Comparison of ENCODE assay signal across 8 cellular contexts in genomic region chr1:85464497-85465098, GRCh38.
DNase-seq lines count a peak whose midpoint lies in the region; ATAC-seq and TF ChIP-seq lines count a peak whose summit lies in the region.

No MANE protein-coding gene starts in this region.

- no peaks in the 10 kb centered on the region for H3K36me3 ChIP-seq in OCI-LY3 (replicated peaks; ENCODE audit: low read depth, low read length)

- peak; percentile 12 for DNase-seq in GM19238 (ENCODE audit: insufficient read length, low spot score)
- peak; percentile 78 for DNase-seq in astrocyte of the spinal cord (ENCODE audit: low read depth, low spot score)
- peak in 45 of 51 donors; percentile 13 to 82 (median 50) for DNase-seq in hypothalamus (lab: John Stamatoyannopoulos, UW)
- peak; percentile 7 for DNase-seq in putamen (ENCODE audit: low spot score)
- no peak for DNase-seq in OCI-M1 (lab: John Stamatoyannopoulos, UW)

- in situ Hi-C loops in astrocyte of the spinal cord (cut with HindIII; ENCODE audit: low sequenced_read_pairs): no loop called here

- TF ChIP-seq CTCF in C4-2B (conservative IDR thresholded peaks at IDR 0.05): no peak
- TF ChIP-seq CTCF in OCI-LY3 (IDR thresholded peaks at IDR 0.05; ENCODE audit: low read depth, low read length): no peak
- TF ChIP-seq CTCF in astrocyte of the spinal cord (IDR thresholded peaks at IDR 0.05; ENCODE audit: low read depth, low read length): no peak

- 0 out of 2 replicates have a peak, but pooled peaks cover 2% of the 10 kb centered on the region for H3K27me3 ChIP-seq in OCI-LY3 (ENCODE audit: low read depth, low read length)

- H4K20me1 ChIP-seq in OCI-LY3 (ENCODE audit: insufficient read depth, low read length): no peaks in the 10 kb centered on the region

- H2AFZ ChIP-seq in OCI-LY3 (ENCODE audit: low read depth, low read length): peak overlapping the region; percentile 97

- peaks cover 5% of the 10 kb centered on the region; the same call in 1 of the 2 replicates for H3K4me1 ChIP-seq in OCI-LY3 (ENCODE audit: low read length)

- peak; percentile 47 for ATAC-seq in HG03460 (IDR thresholded peaks at IDR 0.05; ENCODE audit: unreplicated experiment)

- peaks cover 3% of the 10 kb centered on the region; the same call in 1 of the 2 replicates for H3K9me3 ChIP-seq in OCI-LY3 (ENCODE audit: insufficient read depth, low read length)

- peak overlapping the region; percentile 97 for H3K4me2 ChIP-seq in OCI-LY3 (ENCODE audit: low read length)

- peak overlapping the region; percentile 60 for H3K9ac ChIP-seq in OCI-LY3 (ENCODE audit: low read length)

- H3K79me2 ChIP-seq in OCI-LY3 (ENCODE audit: low read length): no peaks in the 10 kb centered on the region

- H3K27ac ChIP-seq in C4-2B: peak overlapping the region; percentile 84
- no peak overlapping the region for H3K27ac ChIP-seq in OCI-LY3 (ENCODE audit: low read length)

- H3K4me3 ChIP-seq in OCI-LY3 (ENCODE audit: low read length) (peak overlapping the region; percentile 96), astrocyte of the spinal cord (ENCODE audit: low read depth, low read length) (peak overlapping the region; percentile 89)
